9 cellular contexts compared by ENCODE assay signal in the genomic region with DNA sequence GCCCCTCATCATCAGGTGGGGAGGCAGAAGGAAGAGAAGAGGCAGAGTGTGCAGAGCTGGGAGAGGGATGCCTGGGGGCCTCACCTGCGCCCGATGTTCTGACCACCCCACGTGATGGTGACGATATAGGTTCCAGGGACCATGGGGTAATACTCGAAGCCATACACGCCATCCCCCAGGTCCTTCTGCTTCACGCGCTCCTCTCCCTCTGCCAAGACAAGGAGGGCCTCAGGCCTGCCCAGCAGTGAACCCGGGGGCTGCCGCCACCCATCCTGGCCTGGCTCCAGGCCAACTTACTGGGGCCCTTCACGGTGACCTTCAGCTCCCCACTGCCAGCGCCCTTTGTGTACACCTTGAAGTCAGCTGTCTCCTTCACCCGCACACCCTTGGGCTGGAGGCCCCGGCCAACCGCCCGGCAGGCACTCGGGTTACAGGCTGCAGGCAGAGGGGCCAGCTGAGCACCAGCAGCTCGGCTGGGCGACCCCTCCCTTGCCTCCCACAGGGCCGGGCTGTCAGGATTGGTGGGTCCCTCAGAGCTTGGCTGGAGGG. TPM values are rescaled to one million over a fixed set of nuclear protein-coding genes. Genes with fewer than 3 reads are reported as not detected.
DNase-seq lines count a peak whose midpoint lies in the region; ATAC-seq and TF ChIP-seq lines count a peak whose summit lies in the region.
"Had no signal": no experiment of that assay in that cellular context is flagged by ENCODE, and none has a peak within 500 bp of the region (broad histone marks: within the 10 kb centered on the region; RNA-seq: fewer than 3 reads in every experiment).

No MANE protein-coding gene starts in this region.

- H3K27me3 Mint-ChIP-seq in CD4-positive, alpha-beta T cell = no peaks in the 10 kb centered on the region
- H3K27me3 Mint-ChIP-seq in T-helper 17 cell = no peaks in the 10 kb centered on the region
- H3K27me3 Mint-ChIP-seq in neural progenitor cell (ENCODE audit: insufficient read depth, low read depth) = peaks cover 19% of the 10 kb centered on the region

- POLR2A ChIA-PET in CD4-positive, alpha-beta T cell (lab: Charles Lee) = interaction anchor here (1.1 kb wide), 1 partner anchor 15 kb away, joined by 4 read pairs; no protein-coding TSS in a partner anchor

- H3K36me3 Mint-ChIP-seq in CD4-positive, alpha-beta T cell (ENCODE audit: low read depth) = peaks cover 71% of the 10 kb centered on the region
- H3K36me3 Mint-ChIP-seq in T-helper 17 cell (ENCODE audit: low read depth) = peaks cover 2% of the 10 kb centered on the region
- H3K36me3 Mint-ChIP-seq in neural progenitor cell = peaks cover 8% of the 10 kb centered on the region

- H3K36me3 ChIP-seq in muscle layer of colon (ENCODE audit: insufficient read depth, low read length) (peaks cover 75% of the 10 kb centered on the region), neural progenitor cell (no peaks in the 10 kb centered on the region)

- peaks cover 9% of the 10 kb centered on the region for H3K4me1 Mint-ChIP-seq in CD4-positive, alpha-beta T cell (ENCODE audit: low read depth)
- H3K4me1 Mint-ChIP-seq in T-helper 17 cell (peaks cover 10% of the 10 kb centered on the region), neural progenitor cell (no peaks in the 10 kb centered on the region)

- peaks cover 47% of the 10 kb centered on the region for H3K79me2 ChIP-seq in neural progenitor cell (ENCODE audit: low read depth)

- no peak overlapping the region for H3K27ac ChIP-seq in CD4-positive, alpha-beta T cell (ENCODE audit: low read depth, low read length)
- H3K27ac ChIP-seq in muscle layer of colon (ENCODE audit: low read depth, low read length) (peak overlapping the region; percentile 64), neural progenitor cell (no peak overlapping the region)

- no peak overlapping the region for H3K4me2 ChIP-seq in neural progenitor cell

- H3K27me3 ChIP-seq in CD4-positive, alpha-beta T cell (ENCODE audit: control insufficient read depth, insufficient read depth, low read length) = no peaks in the 10 kb centered on the region
- H3K27me3 ChIP-seq in muscle layer of colon (ENCODE audit: control insufficient read depth in 1 of 2, insufficient read depth in 2 of 2, low read length in 2 of 2) (no peaks in the 10 kb centered on the region), neural progenitor cell (no peaks in the 10 kb centered on the region)

- no peak overlapping the region for H2AFZ ChIP-seq in neural progenitor cell (replicated peaks)

- no peaks in the 10 kb centered on the region for H3F3A ChIP-seq in neural progenitor cell (ENCODE audit: low read depth)

- ATAC-seq in CD4-positive, alpha-beta T cell (ENCODE audit: poor library complexity) = no peak
- ATAC-seq in T-helper 17 cell (no peak), omental fat pad (ENCODE audit: low FRiP score) (no peak)

- CTCF ChIA-PET in CD4-positive, alpha-beta T cell (lab: Charles Lee) = no interaction called here

- no peak for TF ChIP-seq CTCF in CD4-positive, alpha-beta T cell (IDR thresholded peaks at IDR 0.05)
- TF ChIP-seq CTCF in neural progenitor cell (IDR thresholded peaks at IDR 0.05) (no peak), omental fat pad (IDR thresholded peaks at IDR 0.05) (no peak)

- H3K9ac ChIP-seq in muscle layer of colon (ENCODE audit: low read length) = no peak overlapping the region
- H3K9ac ChIP-seq in neural progenitor cell = no peak overlapping the region

- intact Hi-C loops in CD4-positive, alpha-beta T cell (cut with DNase I, micrococcal nuclease) = no loop called here

- peaks cover 74% of the 10 kb centered on the region for H4K20me1 ChIP-seq in neural progenitor cell (ENCODE audit: low read depth)

- H3K9me3 ChIP-seq in CD4-positive, alpha-beta T cell (ENCODE audit: control insufficient read depth, low read length) = no peaks in the 10 kb centered on the region
- H3K9me3 ChIP-seq in T-helper 17 cell (ENCODE audit: control insufficient read depth, low read length, poor library complexity, severe bottlenecking) = no peaks in the 10 kb centered on the region
- H3K9me3 ChIP-seq in muscle layer of colon (ENCODE audit: low read length) = no peaks in the 10 kb centered on the region
- no peaks in the 10 kb centered on the region for H3K9me3 ChIP-seq in neural progenitor cell (ENCODE audit: low read depth)

- no peak for DNase-seq in CD4-positive, alpha-beta T cell
- no peak for DNase-seq in T-helper 17 cell
- DNase-seq in GF-D8 (lab: John Stamatoyannopoulos, UW) = no peak
- DNase-seq in neural progenitor cell (ENCODE audit: low spot score) = no peak
- DNase-seq in omental fat pad (ENCODE audit: low spot score) = no peak
- DNase-seq: activated gamma-delta T cell treated with Interleukin-2 at 50 U/mL for 16 hours; midbrain; stimulated activated CD4-positive, alpha-beta T cell treated with anti-CD3 and anti-CD28 coated beads, Interleukin-2, amount 100 ng/mL, for 24 hours had no signal

- H3K4me3 Mint-ChIP-seq in CD4-positive, alpha-beta T cell = no peak overlapping the region
- H3K4me3 Mint-ChIP-seq in T-helper 17 cell = peak overlapping the region; percentile 80
- no peak overlapping the region for H3K4me3 Mint-ChIP-seq in neural progenitor cell

- H3K9me3 Mint-ChIP-seq in CD4-positive, alpha-beta T cell = no peaks in the 10 kb centered on the region
- H3K9me3 Mint-ChIP-seq in neural progenitor cell = peaks cover 13% of the 10 kb centered on the region

- H3K4me1 ChIP-seq in muscle layer of colon (ENCODE audit: insufficient read depth, low read length) = peaks cover 31% of the 10 kb centered on the region
- no peaks in the 10 kb centered on the region for H3K4me1 ChIP-seq in neural progenitor cell

- no peak overlapping the region for H3K4me3 ChIP-seq in muscle layer of colon (ENCODE audit: low read depth in 1 of 2, low read length in 2 of 2)
- H3K4me3 ChIP-seq in neural progenitor cell = no peak overlapping the region

- H3K27ac Mint-ChIP-seq in CD4-positive, alpha-beta T cell = peak overlapping the region; percentile 56
- H3K27ac Mint-ChIP-seq in T-helper 17 cell (peak overlapping the region; percentile 91), neural progenitor cell (no peak overlapping the region)

RNA-seq across cellular contexts. Expression of gene FLNA, which starts 9.3 kb away (rescaled TPM):
- total RNA-seq in CD4-positive, alpha-beta T cell = 1,000 to 10,000 TPM; 1,012 to 1,022 TPM
- total RNA-seq in T-helper 17 cell = 1,000 to 10,000 TPM; 1,780 to 2,536 TPM
- 189 and 559 TPM in 2 replicates for total RNA-seq in neural progenitor cell (ENCODE audit: low replicate concordance)
- total RNA-seq in omental fat pad = 1,000 to 10,000 TPM in 1 of 4 donors, 100 to 1,000 TPM in 3; 496 to 1,133 (median 729) TPM

RNA-seq across cellular contexts. Expression of gene EMD, which starts 14.0 kb away (rescaled TPM):
- total RNA-seq in CD4-positive, alpha-beta T cell = 100 to 1,000 TPM; 164 to 178 TPM
- total RNA-seq in T-helper 17 cell (100 to 1,000 TPM; 121 to 132 TPM), neural progenitor cell (ENCODE audit: low replicate concordance) (18.3 and 62.0 TPM in 2 replicates), omental fat pad (10 to 100 TPM; 25.7 to 61.8 (median 53.2) TPM)

RNA-seq across cellular contexts. Expression of gene RPL10, which starts 33.1 kb away (rescaled TPM):
- total RNA-seq in CD4-positive, alpha-beta T cell = 1,000 to 10,000 TPM; 5,036 to 5,204 TPM
- total RNA-seq in T-helper 17 cell (1,000 to 10,000 TPM; 4,596 to 4,820 TPM), neural progenitor cell (ENCODE audit: low replicate concordance) (4,507 and 7,403 TPM in 2 replicates), omental fat pad (1,000 to 10,000 TPM; 6,220 to 8,957 (median 7,673) TPM)

RNA-seq across cellular contexts. Expression of gene DNASE1L1, which starts 43.9 kb away (rescaled TPM):
- total RNA-seq in CD4-positive, alpha-beta T cell = 10 to 100 TPM; 16.0 to 18.4 TPM
- total RNA-seq in T-helper 17 cell = 10 to 100 TPM; 20.5 to 22.6 TPM
- total RNA-seq in neural progenitor cell (ENCODE audit: low replicate concordance) = 14.2 and 27.2 TPM in 2 replicates
- 10 to 100 TPM; 33.4 to 47.3 (median 38.8) TPM for total RNA-seq in omental fat pad

RNA-seq across cellular contexts. Expression of gene TAFAZZIN, which starts 46.2 kb away (rescaled TPM):
- 10 to 100 TPM; 72.8 to 78.5 TPM for total RNA-seq in CD4-positive, alpha-beta T cell
- total RNA-seq in T-helper 17 cell (10 to 100 TPM; 84.1 to 95.7 TPM), neural progenitor cell (ENCODE audit: low replicate concordance) (19.8 and 46.5 TPM in 2 replicates), omental fat pad (10 to 100 TPM; 20.8 to 76.3 (median 33.1) TPM)
